ENCODE assay signal across 8 cellular contexts in genomic region chr2:46315103-46315890, GRCh38. TPM values are rescaled to one million over a fixed set of nuclear protein-coding genes. Genes with fewer than 3 reads are reported as not detected.
DNase-seq lines count a peak whose midpoint lies in the region; ATAC-seq and TF ChIP-seq lines count a peak whose summit lies in the region.

No MANE protein-coding gene starts in this region.

- POLR2A ChIA-PET in WTC11 (lab: Charles Lee) = no interaction called here
- POLR2A ChIA-PET in naive thymus-derived CD8-positive, alpha-beta T cell (lab: Charles Lee) = no interaction called here

- TF ChIP-seq CTCF in WTC11 (IDR thresholded peaks at IDR 0.05) = no peak
- TF ChIP-seq CTCF in left ventricle myocardium inferior (IDR thresholded peaks at IDR 0.05; ENCODE audit: borderline replicate concordance) = no peak
- no peak for TF ChIP-seq CTCF in spleen (IDR thresholded peaks at IDR 0.05 in 8 of 11, conservative IDR thresholded peaks at IDR 0.05 in 3 of 11)

- CTCF ChIA-PET in activated naive CD4-positive, alpha-beta T cell treated with anti-CD3 and anti-CD28 coated beads for 36 hours (lab: Charles Lee) = no interaction called here
- CTCF ChIA-PET in WTC11 (lab: Charles Lee) = no interaction called here

- peak overlapping the region; percentile 28 for H3K4me3 ChIP-seq in left ventricle myocardium inferior
- H3K4me3 ChIP-seq in spleen = no peak overlapping the region

- H3K36me3 ChIP-seq in left ventricle myocardium inferior (peaks cover 2% of the 10 kb centered on the region), spleen (no peaks in the 10 kb centered on the region)

- peak overlapping the region; percentile 99 for H3K27ac ChIP-seq in left ventricle myocardium inferior (replicated peaks)
- peak overlapping the region in 7 of 8 donors; percentile 63 to 84 (median 81) for H3K27ac ChIP-seq in spleen

- no peaks in the 10 kb centered on the region for H3K36me3 Mint-ChIP-seq in activated naive CD4-positive, alpha-beta T cell treated with anti-CD3 and anti-CD28 coated beads for 36 hours (ENCODE audit: low read depth)
- H3K36me3 Mint-ChIP-seq in WTC11 = no peaks in the 10 kb centered on the region
- no peaks in the 10 kb centered on the region for H3K36me3 Mint-ChIP-seq in naive thymus-derived CD8-positive, alpha-beta T cell

- TF ChIP-seq POLR2A in spleen (IDR thresholded peaks at IDR 0.05) = no peak

- peak; percentile 22 for DNase-seq in activated naive CD4-positive, alpha-beta T cell treated with Interleukin-2 at 50 U/mL for 16 hours
- DNase-seq in activated naive CD4-positive, alpha-beta T cell treated with anti-CD3 and anti-CD28 coated beads for 36 hours = no peak
- DNase-seq in WTC11 (ENCODE audit: low spot score) (no peak), left ventricle myocardium inferior (peak; percentile 89), spleen (peak; percentile 79)
- DNase-seq in naive thymus-derived CD8-positive, alpha-beta T cell = no peak

- WGBS in spleen, 5 donors = 43 to 54% (median 47%) methylated on average over 11 of the region's 11 CpGs

- H3K4me1 Mint-ChIP-seq in activated naive CD4-positive, alpha-beta T cell treated with anti-CD3 and anti-CD28 coated beads for 36 hours (ENCODE audit: low read depth) = peaks cover 2% of the 10 kb centered on the region
- peaks cover 10% of the 10 kb centered on the region for H3K4me1 Mint-ChIP-seq in WTC11
- peaks cover 0 to 5% (median 0%) of the 10 kb centered on the region in 4 donors for H3K4me1 Mint-ChIP-seq in naive thymus-derived CD8-positive, alpha-beta T cell

- no peak overlapping the region for H3K4me3 Mint-ChIP-seq in activated naive CD4-positive, alpha-beta T cell treated with anti-CD3 and anti-CD28 coated beads for 36 hours
- H3K4me3 Mint-ChIP-seq in WTC11 = no peak overlapping the region
- no peak overlapping the region for H3K4me3 Mint-ChIP-seq in naive thymus-derived CD8-positive, alpha-beta T cell

- no peak for ATAC-seq in WTC11
- no peak for ATAC-seq in GM18867 (IDR thresholded peaks at IDR 0.05; ENCODE audit: unreplicated experiment)
- no peak for ATAC-seq in HG02970 (IDR thresholded peaks at IDR 0.05; ENCODE audit: low FRiP score, unreplicated experiment)
- ATAC-seq in naive thymus-derived CD8-positive, alpha-beta T cell = no peak

- H3K27ac Mint-ChIP-seq in activated naive CD4-positive, alpha-beta T cell treated with anti-CD3 and anti-CD28 coated beads for 36 hours = no peak overlapping the region
- no peak overlapping the region for H3K27ac Mint-ChIP-seq in WTC11
- H3K27ac Mint-ChIP-seq in naive thymus-derived CD8-positive, alpha-beta T cell = no peak overlapping the region

- H3K27me3 ChIP-seq in left ventricle myocardium inferior (ENCODE audit: low read depth) (no peaks in the 10 kb centered on the region), spleen (replicated peaks in 1 of 7) (no peaks in the 10 kb centered on the region)

- H3K9me3 ChIP-seq in left ventricle myocardium inferior (replicated peaks) (no peaks in the 10 kb centered on the region), spleen (no peaks in the 10 kb centered on the region)

- no peaks in the 10 kb centered on the region for H3K9me3 Mint-ChIP-seq in activated naive CD4-positive, alpha-beta T cell treated with anti-CD3 and anti-CD28 coated beads for 36 hours
- H3K9me3 Mint-ChIP-seq in WTC11 = no peaks in the 10 kb centered on the region
- no peaks in the 10 kb centered on the region for H3K9me3 Mint-ChIP-seq in naive thymus-derived CD8-positive, alpha-beta T cell

- H3K4me1 ChIP-seq in left ventricle myocardium inferior (peaks cover 100% of the 10 kb centered on the region), spleen (peaks cover 22 to 76% (median 45%) of the 10 kb centered on the region in 6 donors)

- intact Hi-C loops in activated naive CD4-positive, alpha-beta T cell treated with anti-CD3 and anti-CD28 coated beads for 36 hours (cut with micrococcal nuclease) = no loop called here
- intact Hi-C loops in left ventricle myocardium inferior (cut with micrococcal nuclease) = no loop called here
- intact Hi-C loops in spleen (cut with DNase I; ENCODE audit: low total_unique reads) = no loop called here

- peaks cover 6% of the 10 kb centered on the region for H3K27me3 Mint-ChIP-seq in activated naive CD4-positive, alpha-beta T cell treated with anti-CD3 and anti-CD28 coated beads for 36 hours (ENCODE audit: low read depth)
- H3K27me3 Mint-ChIP-seq in WTC11 (ENCODE audit: low read depth) = no peaks in the 10 kb centered on the region
- peaks cover 5 to 34% (median 20%) of the 10 kb centered on the region in 5 donors for H3K27me3 Mint-ChIP-seq in naive thymus-derived CD8-positive, alpha-beta T cell

TF ChIP-seq in WTC11, 78 proteins besides CTCF, POLR2A, EP300 and RAD21:
- peak; percentile 90 for TF ChIP-seq GABPB1 (CRISPR knock-in tag; IDR thresholded peaks at IDR 0.05)
- TF ChIP-seq, protein P1, sequence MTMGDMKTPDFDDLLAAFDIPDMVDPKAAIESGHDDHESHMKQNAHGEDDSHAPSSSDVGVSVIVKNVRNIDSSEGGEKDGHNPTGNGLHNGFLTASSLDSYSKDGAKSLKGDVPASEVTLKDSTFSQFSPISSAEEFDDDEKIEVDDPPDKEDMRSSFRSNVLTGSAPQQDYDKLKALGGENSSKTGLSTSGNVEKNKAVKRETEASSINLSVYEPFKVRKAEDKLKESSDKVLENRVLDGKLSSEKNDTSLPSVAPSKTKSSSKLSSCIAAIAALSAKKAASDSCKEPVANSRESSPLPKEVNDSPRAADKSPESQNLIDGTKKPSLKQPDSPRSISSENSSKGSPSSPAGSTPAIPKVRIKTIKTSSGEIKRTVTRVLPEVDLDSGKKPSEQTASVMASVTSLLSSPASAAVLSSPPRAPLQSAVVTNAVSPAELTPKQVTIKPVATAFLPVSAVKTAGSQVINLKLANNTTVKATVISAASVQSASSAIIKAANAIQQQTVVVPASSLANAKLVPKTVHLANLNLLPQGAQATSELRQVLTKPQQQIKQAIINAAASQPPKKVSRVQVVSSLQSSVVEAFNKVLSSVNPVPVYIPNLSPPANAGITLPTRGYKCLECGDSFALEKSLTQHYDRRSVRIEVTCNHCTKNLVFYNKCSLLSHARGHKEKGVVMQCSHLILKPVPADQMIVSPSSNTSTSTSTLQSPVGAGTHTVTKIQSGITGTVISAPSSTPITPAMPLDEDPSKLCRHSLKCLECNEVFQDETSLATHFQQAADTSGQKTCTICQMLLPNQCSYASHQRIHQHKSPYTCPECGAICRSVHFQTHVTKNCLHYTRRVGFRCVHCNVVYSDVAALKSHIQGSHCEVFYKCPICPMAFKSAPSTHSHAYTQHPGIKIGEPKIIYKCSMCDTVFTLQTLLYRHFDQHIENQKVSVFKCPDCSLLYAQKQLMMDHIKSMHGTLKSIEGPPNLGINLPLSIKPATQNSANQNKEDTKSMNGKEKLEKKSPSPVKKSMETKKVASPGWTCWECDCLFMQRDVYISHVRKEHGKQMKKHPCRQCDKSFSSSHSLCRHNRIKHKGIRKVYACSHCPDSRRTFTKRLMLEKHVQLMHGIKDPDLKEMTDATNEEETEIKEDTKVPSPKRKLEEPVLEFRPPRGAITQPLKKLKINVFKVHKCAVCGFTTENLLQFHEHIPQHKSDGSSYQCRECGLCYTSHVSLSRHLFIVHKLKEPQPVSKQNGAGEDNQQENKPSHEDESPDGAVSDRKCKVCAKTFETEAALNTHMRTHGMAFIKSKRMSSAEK (CRISPR knock-in tag; IDR thresholded peaks at IDR 0.05; ENCODE audit: borderline replicate concordance) = no peak

RNA-seq across cellular contexts. Expression of gene EPAS1, which starts 18.1 kb away (rescaled TPM):
- 1 to 10 TPM; 2.1 to 2.9 TPM for total RNA-seq in activated naive CD4-positive, alpha-beta T cell treated with anti-CD3 and anti-CD28 coated beads for 36 hours
- total RNA-seq in WTC11 (2021) = 4.5 to 8.5 TPM (median 4.7 TPM) in 3 replicates
- total RNA-seq in left ventricle myocardium inferior = 205 TPM
- total RNA-seq in spleen = 100 to 1,000 TPM; 145 to 330 (median 233) TPM
- 10 to 100 TPM; 30.5 to 58.1 (median 38.5) TPM for polyA plus RNA-seq in spleen
- total RNA-seq in naive thymus-derived CD8-positive, alpha-beta T cell = 1 to 10 TPM; 1.1 to 1.2 TPM
- 1 to 10 TPM in 1 of 3 donors, under 1 TPM in 2; 0.16 to 1.7 (median 0.23) TPM for polyA plus RNA-seq in naive thymus-derived CD8-positive, alpha-beta T cell

Comparison
In these comparisons a context has a peak if more than half of its experiments do, and no peak if none do; other contexts are left out.
1. DNase-seq: peak in activated naive CD4-positive, alpha-beta T cell treated with Interleukin-2 at 50 U/mL for 16 hours (single experiment), left ventricle myocardium inferior (single experiment) and spleen (single experiment); none in activated naive CD4-positive, alpha-beta T cell treated with anti-CD3 and anti-CD28 coated beads for 36 hours (single experiment), WTC11 (single experiment) and naive thymus-derived CD8-positive, alpha-beta T cell (0 of 10).
2. RNA of gene EPAS1, which starts 18.1 kb away (total RNA-seq): 145 to 330 TPM in spleen and 205 TPM in left ventricle myocardium inferior (single experiment); 4.5 to 8.5 TPM in WTC11, 2.1 to 2.9 TPM in activated naive CD4-positive, alpha-beta T cell treated with anti-CD3 and anti-CD28 coated beads for 36 hours and 1.1 to 1.2 TPM in naive thymus-derived CD8-positive, alpha-beta T cell; every median in the first group is over 10 times any median in the second.